ENCODE assay signal across 8 cellular contexts in the genomic region with DNA sequence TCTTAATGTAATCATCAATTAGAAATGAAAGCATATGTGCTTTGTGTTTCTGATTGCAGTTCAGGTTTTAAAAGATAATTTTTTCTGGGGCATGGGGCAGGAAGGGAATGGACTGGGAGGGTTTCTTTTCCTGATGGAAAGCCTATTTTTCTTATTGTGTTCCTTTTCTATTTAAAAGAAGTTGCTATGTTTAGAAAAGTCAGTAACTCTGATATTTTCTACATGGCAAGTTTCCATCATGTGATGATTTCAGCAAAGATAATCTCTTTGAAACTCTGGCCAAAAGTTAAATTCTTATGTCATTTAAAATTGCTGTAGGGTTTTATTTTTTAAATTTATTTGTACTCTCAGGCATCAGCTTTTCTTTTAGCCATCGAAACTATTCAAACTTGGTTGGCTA.
A peak's percentile ranks its signal among the peaks of the same experiment; 100 is the strongest.
DNase-seq lines count a peak whose midpoint lies in the region; ATAC-seq and TF ChIP-seq lines count a peak whose summit lies in the region.

No MANE protein-coding gene starts in this region.

- no peak for DNase-seq in stimulated activated naive CD8-positive, alpha-beta T cell treated with anti-CD3 and anti-CD28 coated beads, Interleukin-15, Interleukin-2, amounts not matched to agents 100 U/mL and 50 U/mL, for 24 hours
- DNase-seq in colonic mucosa (no peak), vagina (ENCODE audit: extremely low spot score in 2 of 2) (no peak), globus pallidus (ENCODE audit: low spot score) (no peak), NCI-H510A treated with DMSO at 0.1 percent for 48 hours (lab: John Stamatoyannopoulos, UW) (no peak), occipital lobe (lab: John Stamatoyannopoulos, UW) (no peak)

- no peaks in the 10 kb centered on the region for H3K27me3 Mint-ChIP-seq in stimulated activated naive CD8-positive, alpha-beta T cell treated with anti-CD3 and anti-CD28 coated beads, Interleukin-15, Interleukin-2, amounts not matched to agents 100 ng/mL and 50 ng/mL, for 24 hours

- no peak overlapping the region for H3K4me3 Mint-ChIP-seq in stimulated activated naive CD8-positive, alpha-beta T cell treated with anti-CD3 and anti-CD28 coated beads, Interleukin-15, Interleukin-2, amounts not matched to agents 100 ng/mL and 50 ng/mL, for 24 hours

- peak overlapping the region; percentile 89 for H3K27ac Mint-ChIP-seq in stimulated activated naive CD8-positive, alpha-beta T cell treated with anti-CD3 and anti-CD28 coated beads, Interleukin-15, Interleukin-2, amounts not matched to agents 100 ng/mL and 50 ng/mL, for 24 hours

- no peak for ATAC-seq in stimulated activated naive CD8-positive, alpha-beta T cell treated with anti-CD3 and anti-CD28 coated beads, Interleukin-15, Interleukin-2, amounts not matched to agents 100 U/mL and 50 U/mL, for 24 hours

- H3K27me3 ChIP-seq in colonic mucosa (no peaks in the 10 kb centered on the region), muscle layer of colon (ENCODE audit: control insufficient read depth in 1 of 2, insufficient read depth in 2 of 2, low read length in 2 of 2) (no peaks in the 10 kb centered on the region), vagina (no peaks in the 10 kb centered on the region)

- no peaks in the 10 kb centered on the region for H3K9me3 Mint-ChIP-seq in stimulated activated naive CD8-positive, alpha-beta T cell treated with anti-CD3 and anti-CD28 coated beads, Interleukin-15, Interleukin-2, amounts not matched to agents 100 ng/mL and 50 ng/mL, for 24 hours

- H3K36me3 Mint-ChIP-seq in stimulated activated naive CD8-positive, alpha-beta T cell treated with anti-CD3 and anti-CD28 coated beads, Interleukin-15, Interleukin-2, amounts not matched to agents 100 ng/mL and 50 ng/mL, for 24 hours (ENCODE audit: low read depth): peaks cover 88% of the 10 kb centered on the region

- H3K36me3 ChIP-seq in colonic mucosa (peaks cover 13% of the 10 kb centered on the region), muscle layer of colon (ENCODE audit: insufficient read depth, low read length) (peaks cover 40% of the 10 kb centered on the region), vagina (peaks cover 0 to 26% of the 10 kb centered on the region in 2 donors)

- intact Hi-C loops in colonic mucosa (cut with DNase I): no loop called here
- intact Hi-C loops in vagina (cut with DNase I): no loop called here

- no peak for TF ChIP-seq POLR2A in vagina (IDR thresholded peaks at IDR 0.05)

- H3K9ac ChIP-seq in colonic mucosa (ENCODE audit: low read depth in 2 of 2, low read length in 2 of 2) (no peak overlapping the region), muscle layer of colon (ENCODE audit: low read length) (no peak overlapping the region)

- H3K9me3 ChIP-seq in colonic mucosa (no peaks in the 10 kb centered on the region), muscle layer of colon (ENCODE audit: low read length) (no peaks in the 10 kb centered on the region), vagina (no peaks in the 10 kb centered on the region)

- H3K4me3 ChIP-seq in colonic mucosa (no peak overlapping the region), muscle layer of colon (ENCODE audit: low read depth in 1 of 2, low read length in 2 of 2) (no peak overlapping the region), vagina (no peak overlapping the region)

- no peaks in the 10 kb centered on the region for H3K4me1 ChIP-seq in colonic mucosa
- peaks cover 73% of the 10 kb centered on the region for H3K4me1 ChIP-seq in muscle layer of colon (ENCODE audit: insufficient read depth, low read length)
- H3K4me1 ChIP-seq in vagina: peaks cover 57% of the 10 kb centered on the region

- H3K27ac ChIP-seq in colonic mucosa (peak overlapping the region; percentile 56), muscle layer of colon (ENCODE audit: low read depth, low read length) (peak overlapping the region; percentile 85), vagina (peak overlapping the region; percentile 92)

- peaks cover 72% of the 10 kb centered on the region for H3K4me1 Mint-ChIP-seq in stimulated activated naive CD8-positive, alpha-beta T cell treated with anti-CD3 and anti-CD28 coated beads, Interleukin-15, Interleukin-2, amounts not matched to agents 100 ng/mL and 50 ng/mL, for 24 hours (ENCODE audit: low read depth)

- TF ChIP-seq CTCF in colonic mucosa (IDR thresholded peaks at IDR 0.05) (no peak), vagina (IDR thresholded peaks at IDR 0.05) (no peak)
